In genomic region chr22:49072996-49073645, GRCh38 we compare ENCODE assay signal across 28 cellular contexts.
"Had no signal": no experiment of that assay in that cellular context is flagged by ENCODE, and none has a peak within 500 bp of the region (broad histone marks: within the 10 kb centered on the region; RNA-seq: fewer than 3 reads in every experiment).

No MANE protein-coding gene starts in this region.

- H3K36me3 ChIP-seq: ascending aorta, cardiac muscle cell had no signal

- H3K9me3 ChIP-seq: ascending aorta had no signal

- H3K4me1 ChIP-seq: ascending aorta had no signal

- DNase-seq: activated CD4-positive, alpha-beta memory T cell treated with anti-CD3 and anti-CD28 coated beads, Interleukin-2, amount 10 ng/mL, durations not matched to agents 7 days and 5 days; activated CD4-positive, alpha-beta T cell treated with anti-CD3 and anti-CD28 coated beads for 1 hour; activated CD4-positive, alpha-beta T cell treated with anti-CD3 and anti-CD28 coated beads for 36 hours; activated CD4-positive, alpha-beta T cell treated with anti-CD3 and anti-CD28 coated beads for 48 hours; activated CD4-positive, alpha-beta T cell treated with anti-CD3 and anti-CD28 coated beads, Interleukin-2, amount 10 ng/mL, durations not matched to agents 7 days and 5 days; activated CD4-positive, alpha-beta T cell treated with anti-CD3 and anti-CD28 coated beads, Interleukin-2, amount 50 U/mL, for 48 hours; activated CD4-positive, CD25-positive, alpha-beta regulatory T cell; activated CD8-positive, alpha-beta memory T cell treated with anti-CD3 and anti-CD28 coated beads for 24 hours; activated CD8-positive, alpha-beta memory T cell treated with anti-CD3 and anti-CD28 coated beads, Interleukin-2, amount 10 ng/mL, durations not matched to agents 7 days and 5 days; activated CD8-positive, alpha-beta memory T cell treated with anti-CD3 and anti-CD28 coated beads, Interleukin-2, amount 50 U/mL, for 48 hours; activated CD8-positive, alpha-beta T cell treated with anti-CD3 and anti-CD28 coated beads, Interleukin-2, amount 10 ng/mL, durations not matched to agents 7 days and 5 days; activated gamma-delta T cell; activated naive CD4-positive, alpha-beta T cell treated with anti-CD3 and anti-CD28 coated beads, Interleukin-2, amount 10 ng/mL, durations not matched to agents 7 days and 5 days; activated naive CD4-positive, alpha-beta T cell treated with Interleukin-2 at 50 U/mL for 16 hours; activated naive CD8-positive, alpha-beta T cell treated with anti-CD3 and anti-CD28 coated beads, Interleukin-2, amount 10 ng/mL, durations not matched to agents 7 days and 5 days; activated naive CD8-positive, alpha-beta T cell treated with anti-CD3 and anti-CD28 coated beads, Interleukin-2, amount 50 U/mL, for 24 hours; activated T-cell treated with anti-CD3 and anti-CD28 coated beads, Interleukin-2, amount 50 U/mL, for 24 hours; activated T-cell treated with anti-CD3 and anti-CD28 coated beads, Interleukin-2, amount 50 U/mL, for 48 hours; amygdala; anterior cingulate cortex; central memory CD4-positive, alpha-beta T cell; T-helper 1 cell; T-helper 2 cell; T-helper 9 cell had no signal

- H3K27me3 ChIP-seq: ascending aorta had no signal

- H3K27ac ChIP-seq: ascending aorta, cardiac muscle cell, VCaP had no signal

- H3K4me3 ChIP-seq: ascending aorta, cardiac muscle cell had no signal

- ATAC-seq: activated CD4-positive, alpha-beta T cell treated with anti-CD3 and anti-CD28 coated beads for 36 hours; activated CD4-positive, CD25-positive, alpha-beta regulatory T cell treated with anti-CD3 and anti-CD28 coated beads, Interleukin-2, amount 50 U/mL, for 24 hours; activated CD8-positive, alpha-beta memory T cell treated with anti-CD3 and anti-CD28 coated beads, Interleukin-2, amount 10 ng/mL, durations not matched to agents 7 days and 5 days; activated CD8-positive, alpha-beta T cell treated with anti-CD3 and anti-CD28 coated beads, Interleukin-2, amount 10 ng/mL, durations not matched to agents 7 days and 5 days; activated naive CD8-positive, alpha-beta T cell treated with anti-CD3 and anti-CD28 coated beads, Interleukin-2, amount 50 U/mL, for 24 hours had no signal
